In the genomic region with DNA sequence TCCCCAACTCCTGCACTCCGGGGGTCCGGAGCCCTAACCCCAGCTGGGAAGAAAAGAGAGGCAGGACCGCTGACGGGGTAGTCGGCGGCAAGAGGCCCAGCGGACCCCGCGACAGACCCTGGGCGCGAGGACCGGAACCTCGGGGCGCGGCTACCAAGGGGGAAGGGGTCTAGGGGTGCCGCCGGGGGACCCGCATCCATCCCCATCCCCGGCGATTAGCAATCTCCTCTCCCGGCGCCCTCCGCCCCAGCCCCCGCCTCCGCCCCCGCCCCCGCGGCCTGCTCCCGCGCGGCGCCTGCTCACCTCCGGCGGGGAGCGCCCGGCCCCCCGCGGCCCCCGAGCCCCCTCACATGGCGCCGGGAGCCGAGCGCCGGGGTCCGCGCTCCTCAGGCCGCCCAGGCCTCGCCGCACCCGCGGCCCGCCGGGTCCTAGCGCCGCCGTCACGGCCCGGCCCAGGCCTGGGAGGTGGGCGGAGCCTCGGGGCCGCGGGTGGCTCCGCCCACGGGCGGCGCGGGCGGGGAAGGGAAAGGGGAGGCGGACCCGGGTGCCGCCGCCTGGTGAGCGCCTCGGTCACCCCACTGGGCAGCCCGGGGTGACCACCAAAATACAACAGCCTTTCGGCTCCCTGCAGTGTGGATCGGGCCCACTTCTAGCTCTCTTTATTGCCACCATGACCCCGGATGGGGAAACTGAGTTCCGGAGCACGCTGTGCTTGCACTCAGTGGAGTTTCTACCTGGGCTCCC, we compare ENCODE assay signal across 8 cellular contexts. TPM values are rescaled to one million over a fixed set of nuclear protein-coding genes. Genes with fewer than 3 reads are reported as not detected.
A peak's percentile ranks its signal among the peaks of the same experiment; 100 is the strongest.
DNase-seq lines count a peak whose midpoint lies in the region; ATAC-seq and TF ChIP-seq lines count a peak whose summit lies in the region.

A gene with protein sequence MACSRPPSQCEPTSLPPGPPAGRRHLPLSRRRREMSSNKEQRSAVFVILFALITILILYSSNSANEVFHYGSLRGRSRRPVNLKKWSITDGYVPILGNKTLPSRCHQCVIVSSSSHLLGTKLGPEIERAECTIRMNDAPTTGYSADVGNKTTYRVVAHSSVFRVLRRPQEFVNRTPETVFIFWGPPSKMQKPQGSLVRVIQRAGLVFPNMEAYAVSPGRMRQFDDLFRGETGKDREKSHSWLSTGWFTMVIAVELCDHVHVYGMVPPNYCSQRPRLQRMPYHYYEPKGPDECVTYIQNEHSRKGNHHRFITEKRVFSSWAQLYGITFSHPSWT (minus strand): TSS at position 404 of the 744 bp plus-strand sequence. CDS start 1,622 bp downstream, outside the sequence.

- H4K20me1 ChIP-seq in BLaER1 treated with 17β-estradiol and CSF1 and Interleukin-3, amounts not matched to agents 10 nM and 100 nM, result peaks cover 6 to 43% (median 29%) of the 10 kb centered on the region in 11 experiments; a peak in 21 of 22 replicates

- H3K36me3 Mint-ChIP-seq in activated naive CD4-positive, alpha-beta T cell treated with anti-CD3 and anti-CD28 coated beads, Interleukin-2, amount 50 U/mL, for 72 hours, result peaks cover 26 to 28% of the 10 kb centered on the region in 2 donors

- peak; percentile 76 to 87 for DNase-seq in SJCRH30
- DNase-seq in activated naive CD4-positive, alpha-beta T cell treated with anti-CD3 and anti-CD28 coated beads, Interleukin-2, amount 50 U/mL, for 72 hours (ENCODE audit: low spot score in 2 of 2), result peak; percentile 80 to 84
- peak; percentile 91 for DNase-seq in germinal center (ENCODE audit: low spot score)

- H3K9me3 ChIP-seq in BLaER1 treated with 17β-estradiol and CSF1 and Interleukin-3, amounts not matched to agents 10 nM and 100 nM (replicated peaks in 1 of 11), result peaks cover 0 to 10% (median 0%) of the 10 kb centered on the region in 11 experiments; a peak in 5 of 22 replicates
- H3K9me3 ChIP-seq in SJCRH30 (replicated peaks) (0 out of 2 replicates have a peak, but pooled peaks cover 4% of the 10 kb centered on the region), neuron (ENCODE audit: low read length) (peaks cover 12% of the 10 kb centered on the region), thymus (ENCODE audit: control insufficient read depth) (peaks cover 1% of the 10 kb centered on the region)

- H3K27ac ChIP-seq in BLaER1 treated with 17β-estradiol and CSF1 and Interleukin-3, amounts not matched to agents 10 nM and 100 nM, result peak within 1 kb of the TSS; percentile 55 to 92 (median 89)
- H3K27ac ChIP-seq in SJCRH30 (peak within 1 kb of the TSS; percentile 83), thymus (ENCODE audit: low read depth) (peak within 1 kb of the TSS; percentile 69)

- H3K27me3 ChIP-seq in BLaER1 treated with 17β-estradiol and CSF1 and Interleukin-3, amounts not matched to agents 10 nM and 100 nM, result no peaks in the 10 kb centered on the region
- H3K27me3 ChIP-seq in SJCRH30 (no peaks in the 10 kb centered on the region), neuron (ENCODE audit: insufficient read depth, low read length) (no peaks in the 10 kb centered on the region), thymus (ENCODE audit: control insufficient read depth, insufficient read depth) (no peaks in the 10 kb centered on the region)

- ATAC-seq in HG03571 (IDR thresholded peaks at IDR 0.05; ENCODE audit: unreplicated experiment), result peak; percentile 66
- ATAC-seq in activated naive CD4-positive, alpha-beta T cell treated with anti-CD3 and anti-CD28 coated beads, Interleukin-2, amount 50 U/mL, for 72 hours, result peak; percentile 77 to 82

- H3K9ac ChIP-seq in BLaER1 treated with 17β-estradiol and CSF1 and Interleukin-3, amounts not matched to agents 10 nM and 100 nM, result peak within 1 kb of the TSS; percentile 86 to 96 (median 91)

- WGBS in thymus, result 1% methylated on average over 78 of the region's 80 CpGs

- peaks cover 67 to 78% (median 75%) of the 10 kb centered on the region in 10 experiments for H3K4me1 ChIP-seq in BLaER1 treated with 17β-estradiol and CSF1 and Interleukin-3, amounts not matched to agents 10 nM and 100 nM
- H3K4me1 ChIP-seq in SJCRH30, result peaks cover 28% of the 10 kb centered on the region
- H3K4me1 ChIP-seq in neuron (ENCODE audit: insufficient read depth, low read length), result peaks cover 29% of the 10 kb centered on the region
- peaks cover 16% of the 10 kb centered on the region for H3K4me1 ChIP-seq in thymus (ENCODE audit: control insufficient read depth, insufficient read depth, low read length)

- H3K27ac Mint-ChIP-seq in activated naive CD4-positive, alpha-beta T cell treated with anti-CD3 and anti-CD28 coated beads, Interleukin-2, amount 50 U/mL, for 72 hours, result peak within 1 kb of the TSS; percentile 84 to 87

- H3K4me2 ChIP-seq in BLaER1 treated with 17β-estradiol and CSF1 and Interleukin-3, amounts not matched to agents 10 nM and 100 nM, result peak within 1 kb of the TSS; percentile 90 to 99 (median 95)

- H3K4me3 ChIP-seq in BLaER1 treated with 17β-estradiol and CSF1 and Interleukin-3, amounts not matched to agents 10 nM and 100 nM, result peak within 1 kb of the TSS; percentile 80 to 98 (median 95)
- H3K4me3 ChIP-seq in SJCRH30, result peak within 1 kb of the TSS; percentile 100
- H3K4me3 ChIP-seq in neuron (ENCODE audit: low read length), result peak within 1 kb of the TSS; percentile 73
- H3K4me3 ChIP-seq in thymus (ENCODE audit: low read length), result peak within 1 kb of the TSS; percentile 65

- peak within 1 kb of the TSS; percentile 50 for H2AFZ ChIP-seq in neuron (ENCODE audit: low read depth, low read length)

- peak; percentile 68 for TF ChIP-seq POLR2A in GM19099 (IDR thresholded peaks at IDR 0.05; ENCODE audit: extremely low read depth, insufficient read length, low read depth)

- H3K9me3 Mint-ChIP-seq in activated naive CD4-positive, alpha-beta T cell treated with anti-CD3 and anti-CD28 coated beads, Interleukin-2, amount 50 U/mL, for 72 hours, result no peaks in the 10 kb centered on the region

- peaks cover 21 to 27% (median 27%) of the 10 kb centered on the region in 11 experiments for H3K36me3 ChIP-seq in BLaER1 treated with 17β-estradiol and CSF1 and Interleukin-3, amounts not matched to agents 10 nM and 100 nM
- H3K36me3 ChIP-seq in SJCRH30, result peaks cover 27% of the 10 kb centered on the region
- peaks cover 17% of the 10 kb centered on the region for H3K36me3 ChIP-seq in neuron (ENCODE audit: insufficient read depth, low read length)
- H3K36me3 ChIP-seq in thymus (ENCODE audit: control insufficient read depth, insufficient read depth), result peaks cover 19% of the 10 kb centered on the region

RNA-seq across cellular contexts. Expression of the gene that starts here (rescaled TPM):
- 59.9 and 61.5 TPM in 2 replicates for total RNA-seq in SJCRH30 (2014; rRNA removed; shearing (Covaris generic))
- 10 to 100 TPM; 55.2 to 56.1 TPM for total RNA-seq in activated naive CD4-positive, alpha-beta T cell treated with anti-CD3 and anti-CD28 coated beads, Interleukin-2, amount 50 U/mL, for 72 hours
- 42.8 TPM for polyA plus RNA-seq in thymus

Comparison
In these comparisons a context has a peak if more than half of its experiments do, and no peak if none do; other contexts are left out.
1. Peak in every context shown above with its lines: DNase-seq, ATAC-seq, H3K4me3 ChIP-seq and H3K27ac ChIP-seq.